26 cellular contexts compared by ENCODE assay signal in the genomic region with DNA sequence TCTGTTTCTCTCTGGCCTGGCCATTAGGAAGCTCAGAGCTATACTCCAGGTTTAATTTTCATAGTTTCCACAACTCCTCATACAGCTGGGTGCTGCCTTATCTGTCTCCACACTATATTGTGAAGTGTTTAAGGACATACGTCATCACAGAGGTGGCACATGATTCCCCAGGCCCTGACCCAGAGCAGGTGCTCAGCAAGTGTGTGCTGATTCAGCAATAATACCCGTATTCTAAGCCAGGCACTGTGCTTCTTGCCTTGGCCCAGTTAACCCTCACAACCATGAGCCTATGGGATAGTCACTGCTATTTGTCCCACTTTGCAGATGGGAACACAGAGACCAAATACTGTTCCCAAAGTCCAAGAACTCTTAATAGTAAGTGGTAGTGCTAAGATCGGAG.
"Had no signal": no experiment of that assay in that cellular context is flagged by ENCODE, and none has a peak within 500 bp of the region (broad histone marks: within the 10 kb centered on the region; RNA-seq: fewer than 3 reads in every experiment).

No MANE protein-coding gene starts in this region.

- H3K27me3 ChIP-seq: breast epithelium, colonic mucosa had no signal

- H3K27ac Mint-ChIP-seq: activated CD8-positive, alpha-beta T cell treated with anti-CD3 and anti-CD28 coated beads for 36 hours; activated T-cell treated with anti-CD3 and anti-CD28 coated beads, Interleukin-2, amount 50 U/mL, for 72 hours; activated T-helper 2 cell treated with anti-CD3 and anti-CD28 coated beads, Interferon-gamma antibody, Interleukin-2, Interleukin-4, amounts not matched to agents 10 μg/mL and 5 μg/mL and 100 μg/mL, durations not matched to agents 14 hours and 24 hours and 36 hours; T-helper 1 cell treated with Interleukin-12 subunit alpha and Interleukin-12 subunit beta and Interleukin-4 antibody, amounts not matched to agents 30 μg/mL and 1 μg/mL, for 36 hours had no signal

- H3K27ac ChIP-seq: breast epithelium, colonic mucosa had no signal

- H3K9me3 Mint-ChIP-seq: activated CD8-positive, alpha-beta T cell treated with anti-CD3 and anti-CD28 coated beads for 36 hours; activated T-cell treated with anti-CD3 and anti-CD28 coated beads, Interleukin-2, amount 50 U/mL, for 72 hours; activated T-helper 2 cell treated with anti-CD3 and anti-CD28 coated beads, Interferon-gamma antibody, Interleukin-2, Interleukin-4, amounts not matched to agents 10 μg/mL and 5 μg/mL and 100 μg/mL, durations not matched to agents 14 hours and 24 hours and 36 hours; T-helper 1 cell treated with Interleukin-12 subunit alpha and Interleukin-12 subunit beta and Interleukin-4 antibody, amounts not matched to agents 30 μg/mL and 1 μg/mL, for 36 hours had no signal

- ATAC-seq: activated CD4-positive, CD25-positive, alpha-beta regulatory T cell treated with anti-CD3 and anti-CD28 coated beads, Interleukin-2, amount 50 U/mL, for 24 hours; activated CD8-positive, alpha-beta T cell treated with anti-CD3 and anti-CD28 coated beads for 36 hours; activated T-cell treated with anti-CD3 and anti-CD28 coated beads, Interleukin-2, amount 50 U/mL, for 72 hours; Panc1 had no signal

- H3K4me3 ChIP-seq: breast epithelium, colonic mucosa, MG63 had no signal

- H3K27me3 Mint-ChIP-seq: activated CD8-positive, alpha-beta T cell treated with anti-CD3 and anti-CD28 coated beads for 36 hours had no signal

- H3K36me3 ChIP-seq: breast epithelium, colonic mucosa, MG63 had no signal

- H3K9me3 ChIP-seq: breast epithelium, colonic mucosa, MG63 had no signal

- DNase-seq: activated CD4-positive, alpha-beta T cell treated with anti-CD3 and anti-CD28 coated beads for 4 hours; activated CD8-positive, alpha-beta memory T cell treated with anti-CD3 and anti-CD28 coated beads, Interleukin-2, amount 50 U/mL, for 4 hours; activated CD8-positive, alpha-beta T cell treated with anti-CD3 and anti-CD28 coated beads for 36 hours; activated gamma-delta T cell treated with Interleukin-2 at 50 U/mL for 16 hours; activated naive CD4-positive, alpha-beta T cell treated with anti-CD3 and anti-CD28 coated beads, Interleukin-2, amount 50 U/mL, for 16 hours; activated T-cell treated with anti-CD3 and anti-CD28 coated beads, Interleukin-2, amount 50 U/mL, for 72 hours; aorta; caudate nucleus; colonic mucosa; MG63; NCI-H1105; NCI-H1436 treated with DMSO at 0.1 percent for 48 hours; NCI-H187; NCI-H2171; NCI-H2227 treated with DMSO at 0.1 percent for 48 hours; NCI-H446 treated with DMSO at 0.1 percent for 48 hours; NCI-H526 treated with DMSO at 0.1 percent for 48 hours; NCI-H82; NK-92 treated with Interleukin-12 subunit alpha and Interleukin-12 subunit beta, amount 100 ng/mL, for 24 hours; OCI-M1; SHP77 treated with DMSO at 0.1 percent for 48 hours had no signal

- H3K4me1 ChIP-seq: breast epithelium, colonic mucosa had no signal

- H3K4me3 Mint-ChIP-seq: activated CD8-positive, alpha-beta T cell treated with anti-CD3 and anti-CD28 coated beads for 36 hours; activated T-cell treated with anti-CD3 and anti-CD28 coated beads, Interleukin-2, amount 50 U/mL, for 72 hours; T-helper 1 cell treated with Interleukin-12 subunit alpha and Interleukin-12 subunit beta and Interleukin-4 antibody, amounts not matched to agents 30 μg/mL and 1 μg/mL, for 36 hours had no signal
